In the genomic region with DNA sequence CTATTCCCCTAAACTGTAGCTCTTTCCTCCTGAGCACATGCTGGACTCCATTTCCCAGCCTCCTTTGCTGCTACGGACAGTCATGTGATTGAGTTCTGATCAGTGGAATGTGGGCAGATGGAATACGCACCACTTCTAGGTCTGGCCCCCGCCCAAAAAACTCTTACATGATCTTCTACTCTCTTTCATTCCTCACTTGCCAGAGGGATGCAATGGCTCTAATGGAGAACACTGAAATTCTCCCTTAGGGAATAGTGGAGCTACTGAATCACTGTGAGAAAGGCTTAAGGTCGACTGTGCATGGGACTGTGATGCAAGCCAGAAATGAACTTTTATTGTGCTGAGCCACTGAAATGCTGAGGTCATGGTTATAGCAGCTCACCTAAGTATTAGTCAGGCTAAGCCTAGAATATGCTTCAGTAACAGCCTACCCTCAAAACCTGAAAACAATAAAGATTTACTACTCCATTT, we compare ENCODE assay signal across 9 cellular contexts. TPM values are rescaled to one million over a fixed set of nuclear protein-coding genes. Genes with fewer than 3 reads are reported as not detected.
A peak's percentile ranks its signal among the peaks of the same experiment; 100 is the strongest.
DNase-seq lines count a peak whose midpoint lies in the region; TF ChIP-seq lines count a peak whose summit lies in the region.
"Had no signal": no experiment of that assay in that cellular context is flagged by ENCODE, and none has a peak within 500 bp of the region (broad histone marks: within the 10 kb centered on the region; RNA-seq: fewer than 3 reads in every experiment).

No MANE protein-coding gene starts in this region.

- H3K27me3 Mint-ChIP-seq in immature natural killer cell (ENCODE audit: low read depth in 3 of 3) = peaks cover 2 to 9% (median 5%) of the 10 kb centered on the region in 3 donors

- no peak overlapping the region for H3K4me3 ChIP-seq in HEK293 (ENCODE audit: low read depth, low read length)
- H3K4me3 ChIP-seq in SK-N-MC = 0 out of 2 replicates have a peak overlapping the region, but pooled peaks have one; percentile 6
- no peak overlapping the region for H3K4me3 ChIP-seq in sigmoid colon
- no peak overlapping the region for H3K4me3 ChIP-seq in prostate gland

- no peak for TF ChIP-seq EP300 in sigmoid colon (IDR thresholded peaks at IDR 0.05)

- H3K27me3 ChIP-seq in sigmoid colon = no peaks in the 10 kb centered on the region
- H3K27me3 ChIP-seq in prostate gland (replicated peaks; ENCODE audit: insufficient read depth) = no peaks in the 10 kb centered on the region

- no peak overlapping the region for H3K9ac ChIP-seq in SK-N-MC (ENCODE audit: insufficient read length)

- no peak overlapping the region for H3K27ac Mint-ChIP-seq in immature natural killer cell

- H3K4me3 Mint-ChIP-seq in immature natural killer cell = no peak overlapping the region

- WGBS in sigmoid colon, 2 donors = 36 to 57% methylated on average over 4 of the region's 4 CpGs
- WGBS in prostate gland = 47% methylated on average over 4 of the region's 4 CpGs

- no peaks in the 10 kb centered on the region for H3K4me1 ChIP-seq in HEK293 (ENCODE audit: control insufficient read depth, insufficient read depth, low read length)
- peaks cover 0 to 4% (median 0%) of the 10 kb centered on the region in 4 donors for H3K4me1 ChIP-seq in sigmoid colon
- H3K4me1 ChIP-seq in prostate gland (replicated peaks) = no peaks in the 10 kb centered on the region

- no peaks in the 10 kb centered on the region for H3K9me3 Mint-ChIP-seq in immature natural killer cell

- H3K36me3 Mint-ChIP-seq in immature natural killer cell = no peaks in the 10 kb centered on the region

- TF ChIP-seq POLR2A in sigmoid colon (IDR thresholded peaks at IDR 0.05) (no peak), prostate gland (IDR thresholded peaks at IDR 0.05) (no peak)

- POLR2A ChIA-PET in HEK293 (lab: Yijun Ruan, JAX) = interaction anchor here (0.6 to 1.8 kb wide), 4 partner anchors 12 to 86 kb away, joined by 3 to 11 read pairs (median 3); a partner anchor contains a TSS

- no peaks in the 10 kb centered on the region for H3K9me3 ChIP-seq in HEK293 (ENCODE audit: control insufficient read depth, insufficient read depth, low read depth, low read length)
- no peaks in the 10 kb centered on the region for H3K9me3 ChIP-seq in SK-N-MC (ENCODE audit: low read depth, low read length)
- no peaks in the 10 kb centered on the region for H3K9me3 ChIP-seq in sigmoid colon
- H3K9me3 ChIP-seq in prostate gland = no peaks in the 10 kb centered on the region

- intact Hi-C loops in head of caudate nucleus (cut with DNase I) = no loop called here
- intact Hi-C loops in sigmoid colon (cut with DNase I) = no loop called here
- intact Hi-C loops in prostate gland (cut with DNase I) = no loop called here

- H3K27ac ChIP-seq in HEK293 (ENCODE audit: extremely low read depth, low read depth, low read length) (no peak overlapping the region), SK-N-MC (no peak overlapping the region), sigmoid colon (no peak overlapping the region), prostate gland (no peak overlapping the region)

- no peaks in the 10 kb centered on the region for H3K4me1 Mint-ChIP-seq in immature natural killer cell

- CTCF ChIA-PET in HEK293 (lab: Yijun Ruan, JAX) = interaction anchor here (0.9 to 1.3 kb wide), 2 partner anchors 10 to 12 kb away, joined by 3 to 4 read pairs; no protein-coding TSS in a partner anchor

- H3K36me3 ChIP-seq in HEK293 (ENCODE audit: control insufficient read depth in 2 of 2, insufficient read depth in 1 of 2, low read length in 2 of 2) (no peaks in the 10 kb centered on the region), SK-N-MC (ENCODE audit: insufficient read depth, low read length) (no peaks in the 10 kb centered on the region), sigmoid colon (no peaks in the 10 kb centered on the region), prostate gland (no peaks in the 10 kb centered on the region)

- peak; percentile 28 for DNase-seq in SK-N-MC (ENCODE audit: low read depth, low spot score)
- peak in 24 of 42 donors; percentile 16 to 76 (median 37) for DNase-seq in head of caudate nucleus
- DNase-seq in sigmoid colon = peak; percentile 86
- no peak for DNase-seq in activated naive CD4-positive, alpha-beta T cell (lab: John Stamatoyannopoulos, UW)
- DNase-seq in activated CD8-positive, alpha-beta memory T cell treated with anti-CD3 and anti-CD28 coated beads, Interleukin-2, amount 50 U/mL, for 4 hours = no peak
- DNase-seq in immature natural killer cell = no peak
- no peak for DNase-seq in prostate gland (ENCODE audit: low spot score)
- DNase-seq: activated gamma-delta T cell had no signal

- TF ChIP-seq CTCF in HEK293 (tag by site-specific recombination; IDR thresholded peaks at IDR 0.05) (no peak), sigmoid colon (IDR thresholded peaks at IDR 0.05) (no peak), prostate gland (IDR thresholded peaks at IDR 0.05) (no peak)

TF ChIP-seq in HEK293, 187 proteins besides CTCF, POLR2A, EP300 and RAD21 (continues in another document):
- peak; percentile 26; the same call in 1 of the 2 replicates for TF ChIP-seq ZBTB21 (tag by site-specific recombination; IDR thresholded peaks at IDR 0.05)
- TF ChIP-seq ZNF585B (tag by site-specific recombination; IDR thresholded peaks at IDR 0.05) = no peak
- peak; percentile 93 for TF ChIP-seq ZBTB17 (tag by site-specific recombination; IDR thresholded peaks at IDR 0.05)
- TF ChIP-seq, protein P1, sequence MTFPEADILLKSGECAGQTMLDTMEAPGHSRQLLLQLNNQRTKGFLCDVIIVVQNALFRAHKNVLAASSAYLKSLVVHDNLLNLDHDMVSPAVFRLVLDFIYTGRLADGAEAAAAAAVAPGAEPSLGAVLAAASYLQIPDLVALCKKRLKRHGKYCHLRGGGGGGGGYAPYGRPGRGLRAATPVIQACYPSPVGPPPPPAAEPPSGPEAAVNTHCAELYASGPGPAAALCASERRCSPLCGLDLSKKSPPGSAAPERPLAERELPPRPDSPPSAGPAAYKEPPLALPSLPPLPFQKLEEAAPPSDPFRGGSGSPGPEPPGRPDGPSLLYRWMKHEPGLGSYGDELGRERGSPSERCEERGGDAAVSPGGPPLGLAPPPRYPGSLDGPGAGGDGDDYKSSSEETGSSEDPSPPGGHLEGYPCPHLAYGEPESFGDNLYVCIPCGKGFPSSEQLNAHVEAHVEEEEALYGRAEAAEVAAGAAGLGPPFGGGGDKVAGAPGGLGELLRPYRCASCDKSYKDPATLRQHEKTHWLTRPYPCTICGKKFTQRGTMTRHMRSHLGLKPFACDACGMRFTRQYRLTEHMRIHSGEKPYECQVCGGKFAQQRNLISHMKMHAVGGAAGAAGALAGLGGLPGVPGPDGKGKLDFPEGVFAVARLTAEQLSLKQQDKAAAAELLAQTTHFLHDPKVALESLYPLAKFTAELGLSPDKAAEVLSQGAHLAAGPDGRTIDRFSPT (tag by site-specific recombination; IDR thresholded peaks at IDR 0.05) = no peak
- TF ChIP-seq, protein P2, sequence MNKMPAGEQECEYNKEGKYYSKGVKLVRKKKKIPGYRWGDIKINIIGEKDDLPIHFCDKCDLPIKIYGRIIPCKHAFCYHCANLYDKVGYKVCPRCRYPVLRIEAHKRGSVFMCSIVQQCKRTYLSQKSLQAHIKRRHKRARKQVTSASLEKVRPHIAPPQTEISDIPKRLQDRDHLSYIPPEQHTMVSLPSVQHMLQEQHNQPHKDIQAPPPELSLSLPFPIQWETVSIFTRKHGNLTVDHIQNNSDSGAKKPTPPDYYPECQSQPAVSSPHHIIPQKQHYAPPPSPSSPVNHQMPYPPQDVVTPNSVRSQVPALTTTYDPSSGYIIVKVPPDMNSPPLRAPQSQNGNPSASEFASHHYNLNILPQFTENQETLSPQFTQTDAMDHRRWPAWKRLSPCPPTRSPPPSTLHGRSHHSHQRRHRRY (tag by site-specific recombination; IDR thresholded peaks at IDR 0.05) = no peak
- peak; percentile 78; the same call in 1 of the 2 replicates for TF ChIP-seq ZNF10 (tag by site-specific recombination; IDR thresholded peaks at IDR 0.05)
- TF ChIP-seq, protein P3, sequence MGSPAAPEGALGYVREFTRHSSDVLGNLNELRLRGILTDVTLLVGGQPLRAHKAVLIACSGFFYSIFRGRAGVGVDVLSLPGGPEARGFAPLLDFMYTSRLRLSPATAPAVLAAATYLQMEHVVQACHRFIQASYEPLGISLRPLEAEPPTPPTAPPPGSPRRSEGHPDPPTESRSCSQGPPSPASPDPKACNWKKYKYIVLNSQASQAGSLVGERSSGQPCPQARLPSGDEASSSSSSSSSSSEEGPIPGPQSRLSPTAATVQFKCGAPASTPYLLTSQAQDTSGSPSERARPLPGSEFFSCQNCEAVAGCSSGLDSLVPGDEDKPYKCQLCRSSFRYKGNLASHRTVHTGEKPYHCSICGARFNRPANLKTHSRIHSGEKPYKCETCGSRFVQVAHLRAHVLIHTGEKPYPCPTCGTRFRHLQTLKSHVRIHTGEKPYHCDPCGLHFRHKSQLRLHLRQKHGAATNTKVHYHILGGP (tag by site-specific recombination; IDR thresholded peaks at IDR 0.05) = no peak
- TF ChIP-seq ZNF16 (tag by site-specific recombination; IDR thresholded peaks at IDR 0.05; ENCODE audit: low read depth) = no peak
- TF ChIP-seq ZSCAN23 (tag by site-specific recombination; IDR thresholded peaks at IDR 0.05) = no peak
- TF ChIP-seq MEIS1 (CRISPR knock-in tag; IDR thresholded peaks at IDR 0.05; ENCODE audit: borderline replicate concordance) = no peak
- no peak for TF ChIP-seq ZNF19 (tag by site-specific recombination; IDR thresholded peaks at IDR 0.05; ENCODE audit: low read depth)
- no peak for TF ChIP-seq ZNF473 (tag by site-specific recombination; IDR thresholded peaks at IDR 0.05)
- 0 out of 2 replicates have a peak, but pooled peaks have one; percentile 38 for TF ChIP-seq PRDM1 (tag by site-specific recombination; IDR thresholded peaks at IDR 0.05)
- 0 out of 2 replicates have a peak, but pooled peaks have one; percentile 11 for TF ChIP-seq SP3 (tag by site-specific recombination; IDR thresholded peaks at IDR 0.05)
- TF ChIP-seq ZNF549 (tag by site-specific recombination; IDR thresholded peaks at IDR 0.05) = no peak
- TF ChIP-seq ZNF654 (tag by site-specific recombination; IDR thresholded peaks at IDR 0.05; ENCODE audit: low read depth) = no peak
- TF ChIP-seq ZNF707 (tag by site-specific recombination; IDR thresholded peaks at IDR 0.05) = no peak

RNA-seq across cellular contexts. Expression of a gene that starts 13.0 kb away (rescaled TPM):
- total RNA-seq in sigmoid colon (100 to 1,000 TPM; 128 to 161 (median 144) TPM), prostate gland (100 to 1,000 TPM; 114 to 188 TPM)
- polyA plus RNA-seq in sigmoid colon (100 to 1,000 TPM in 1 of 3 donors, 10 to 100 TPM in 2; 57.1 to 128 (median 58.7) TPM), immature natural killer cell (100 to 1,000 TPM; 426 to 609 (median 557) TPM)

RNA-seq across cellular contexts. Expression of a gene that starts 30.5 kb away (rescaled TPM):
- total RNA-seq in sigmoid colon = 10 to 100 TPM; 13.6 to 33.0 (median 18.2) TPM
- polyA plus RNA-seq in sigmoid colon = 10 to 100 TPM in 1 of 3 donors, 1 to 10 TPM in 2; 5.4 to 13.4 (median 6.7) TPM
- 10 to 100 TPM in 2 of 3 donors, 1 to 10 TPM in 1; 7.2 to 17.7 (median 16.4) TPM for polyA plus RNA-seq in immature natural killer cell
- total RNA-seq in prostate gland = 10 to 100 TPM; 13.7 to 24.4 TPM

RNA-seq across cellular contexts. Expression of a gene that starts 37.9 kb away (rescaled TPM):
- 10 to 100 TPM; 12.1 to 30.5 (median 18.3) TPM for total RNA-seq in sigmoid colon
- 1 to 10 TPM; 1.4 to 4.2 (median 3.0) TPM for polyA plus RNA-seq in sigmoid colon
- polyA plus RNA-seq in immature natural killer cell = under 1 TPM in 1 of 3 donors, not detected in 2; 0.34 TPM
- total RNA-seq in prostate gland = 10 to 100 TPM in 1 of 2 donors, 1 to 10 TPM in 1; 8.6 to 25.7 TPM

Comparison
In these comparisons a context has a peak if more than half of its experiments do, and no peak if none do; other contexts are left out.
1. DNase-seq: peak in SK-N-MC (single experiment), head of caudate nucleus (24 of 42) and sigmoid colon (single experiment); none in activated naive CD4-positive, alpha-beta T cell (0 of 4), activated CD8-positive, alpha-beta memory T cell treated with anti-CD3 and anti-CD28 coated beads, Interleukin-2, amount 50 U/mL, for 4 hours (single experiment), immature natural killer cell (0 of 3) and prostate gland (single experiment).